In the genomic region with DNA sequence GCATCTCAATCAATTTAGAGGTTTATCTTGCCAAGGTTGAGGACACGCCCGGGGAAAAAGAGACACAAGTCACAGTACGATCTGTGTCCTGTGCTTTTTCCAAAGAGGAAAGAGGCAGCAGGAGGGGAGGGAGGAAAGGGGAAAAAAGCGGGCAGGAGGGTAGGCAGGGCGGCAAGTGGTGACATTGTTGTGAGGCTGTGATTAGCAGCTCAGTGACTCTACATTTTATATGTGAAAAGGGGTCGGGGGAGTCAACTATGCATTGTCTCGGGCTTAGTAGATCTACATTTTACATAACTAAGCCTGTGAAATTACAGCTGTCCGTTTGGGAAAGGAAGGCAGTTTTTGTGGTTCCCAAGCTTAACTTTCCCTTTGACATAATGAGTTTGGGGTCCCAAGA, we compare ENCODE assay signal across 1 cellular context.
TF ChIP-seq lines count a peak whose summit lies in the region.

No MANE protein-coding gene starts in this region.

TF ChIP-seq in WTC11, 78 proteins besides CTCF, POLR2A, EP300 and RAD21 (continued from another document):
- TF ChIP-seq IRF2 (CRISPR knock-in tag; IDR thresholded peaks at IDR 0.05; ENCODE audit: borderline replicate concordance, low read depth) (no peak), SMAD3 (CRISPR knock-in tag; IDR thresholded peaks at IDR 0.05; ENCODE audit: borderline replicate concordance) (no peak), CDX4 (CRISPR knock-in tag; IDR thresholded peaks at IDR 0.05; ENCODE audit: borderline replicate concordance) (no peak), TP53 (CRISPR knock-in tag; IDR thresholded peaks at IDR 0.05) (no peak), HMGXB4 (CRISPR knock-in tag; IDR thresholded peaks at IDR 0.05) (no peak), ZNF425 (CRISPR knock-in tag; conservative IDR thresholded peaks at IDR 0.05) (no peak)
- TF ChIP-seq, protein P1, sequence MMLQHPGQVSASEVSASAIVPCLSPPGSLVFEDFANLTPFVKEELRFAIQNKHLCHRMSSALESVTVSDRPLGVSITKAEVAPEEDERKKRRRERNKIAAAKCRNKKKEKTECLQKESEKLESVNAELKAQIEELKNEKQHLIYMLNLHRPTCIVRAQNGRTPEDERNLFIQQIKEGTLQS (CRISPR knock-in tag; conservative IDR thresholded peaks at IDR 0.05): no peak
